Comparison of ENCODE assay signal across 8 cellular contexts in the genomic region with DNA sequence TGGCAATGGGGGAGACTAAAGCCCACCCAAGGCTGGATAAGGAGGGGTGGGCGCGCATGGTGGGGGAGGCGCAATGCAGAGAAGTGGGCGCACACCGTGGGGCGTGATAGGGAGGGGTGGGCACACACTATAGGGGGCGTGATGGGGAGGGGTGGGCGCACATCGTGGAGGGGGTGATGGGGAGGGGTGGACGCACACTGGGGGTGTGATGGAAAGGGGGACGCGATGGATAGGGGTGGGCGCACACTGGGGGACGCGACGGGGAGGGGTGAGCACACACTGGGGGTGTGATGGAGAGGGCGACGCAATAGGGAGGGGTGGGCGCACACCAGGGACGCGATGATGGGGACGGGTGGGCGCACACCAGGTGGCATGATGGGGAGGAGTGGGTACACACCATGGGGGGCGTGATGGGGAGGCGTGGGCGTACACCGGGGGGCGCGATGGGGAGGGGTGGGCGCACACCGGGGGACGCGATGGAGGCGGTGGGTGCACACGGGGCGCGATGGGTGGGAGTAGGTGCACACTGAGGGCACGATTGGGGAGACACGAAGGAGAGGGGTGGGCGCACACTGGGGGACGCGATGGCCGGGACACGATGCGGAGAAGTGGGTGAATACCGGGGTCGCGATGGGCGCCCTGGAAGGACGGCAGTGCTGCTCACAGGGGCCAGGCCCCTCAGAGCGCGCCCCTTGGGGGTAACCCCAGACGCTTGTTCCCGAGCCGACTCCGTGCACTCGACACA. TPM values are rescaled to one million over a fixed set of nuclear protein-coding genes. Genes with fewer than 3 reads are reported as not detected.
DNase-seq lines count a peak whose midpoint lies in the region; ATAC-seq and TF ChIP-seq lines count a peak whose summit lies in the region.

No MANE protein-coding gene starts in this region.

- H2BK5ac ChIP-seq in IMR-90 (ENCODE audit: low read depth, low read length, poor library complexity, severe bottlenecking): no peak overlapping the region

- H3K4me1 Mint-ChIP-seq in dendritic cell treated with granulocyte-macrophage colony-stimulating factor and Interleukin-4, amounts not matched to agents 40 ng/mL and 50 ng/mL, for 4 days (ENCODE audit: low read depth): peaks cover 44% of the 10 kb centered on the region
- peaks cover 10 to 33% (median 15%) of the 10 kb centered on the region in 4 donors for H3K4me1 Mint-ChIP-seq in naive thymus-derived CD8-positive, alpha-beta T cell

- H3K4me1 ChIP-seq in BE2C: no peaks in the 10 kb centered on the region
- H3K4me1 ChIP-seq in IMR-90 (ENCODE audit: control insufficient read depth, insufficient read depth, low read length): peaks cover 8% of the 10 kb centered on the region; the same call in 1 of the 2 replicates

- peak overlapping the region; percentile 98 for H3K4me2 ChIP-seq in IMR-90 (ENCODE audit: low read depth, low read length)

- no peak overlapping the region for H3K18ac ChIP-seq in IMR-90 (ENCODE audit: low read depth, low read length)

- peak overlapping the region; percentile 59; the same call in 1 of the 2 replicates for H2AK5ac ChIP-seq in IMR-90 (ENCODE audit: low read depth, low read length)

- no peak overlapping the region for H2BK15ac ChIP-seq in IMR-90 (ENCODE audit: low read depth, low read length)

- peak overlapping the region; percentile 69 for H3K4ac ChIP-seq in IMR-90 (ENCODE audit: low read depth, low read length)

- H4K5ac ChIP-seq in IMR-90 (ENCODE audit: low read depth, low read length): no peak overlapping the region

- 50% methylated on average over 38 of the region's 57 CpGs; no CpG with 5 or more reads in 1 of the 2 experiments for WGBS in IMR-90 (ENCODE audit: extremely low coverage in 2 of 2, insufficient read length in 1 of 2), 2 experiments

- H3K4me3 Mint-ChIP-seq in dendritic cell treated with granulocyte-macrophage colony-stimulating factor and Interleukin-4, amounts not matched to agents 40 ng/mL and 50 ng/mL, for 4 days: peak overlapping the region; percentile 77
- peak overlapping the region; percentile 66 to 86 (median 78) for H3K4me3 Mint-ChIP-seq in naive thymus-derived CD8-positive, alpha-beta T cell

- peak overlapping the region; percentile 82 for H2AK9ac ChIP-seq in IMR-90 (replicated peaks; ENCODE audit: low read depth, low read length, poor library complexity)

- no peak overlapping the region for H3K56ac ChIP-seq in IMR-90 (ENCODE audit: extremely low read depth, insufficient read depth, low read length)

- intact Hi-C loops in IMR-90 (cut with micrococcal nuclease): loop anchor here (5.0 kb wide), 1 partner anchor 55 kb away; a partner anchor contains a TSS
- intact Hi-C loops in dendritic cell treated with granulocyte-macrophage colony-stimulating factor and Interleukin-4, amounts not matched to agents 40 ng/mL and 50 ng/mL, for 4 days (cut with micrococcal nuclease): loop anchor here (1.0 kb wide), 2 partner anchors 16 to 56 kb away; a partner anchor contains a TSS

- peaks cover 49% of the 10 kb centered on the region for H3K36me3 Mint-ChIP-seq in dendritic cell treated with granulocyte-macrophage colony-stimulating factor and Interleukin-4, amounts not matched to agents 40 ng/mL and 50 ng/mL, for 4 days (ENCODE audit: low read depth)
- peaks cover 0 to 5% (median 0%) of the 10 kb centered on the region in 3 donors for H3K36me3 Mint-ChIP-seq in naive thymus-derived CD8-positive, alpha-beta T cell

- peaks cover 11% of the 10 kb centered on the region for H3K27me3 Mint-ChIP-seq in dendritic cell treated with granulocyte-macrophage colony-stimulating factor and Interleukin-4, amounts not matched to agents 40 ng/mL and 50 ng/mL, for 4 days
- no peaks in the 10 kb centered on the region for H3K27me3 Mint-ChIP-seq in naive thymus-derived CD8-positive, alpha-beta T cell

- peak overlapping the region; percentile 75; the same call in 1 of the 2 replicates for H3K27ac ChIP-seq in IMR-90 (ENCODE audit: insufficient read depth, low read length)

- peaks cover 3% of the 10 kb centered on the region for H3K9me3 ChIP-seq in BE2C
- peaks cover 30% of the 10 kb centered on the region for H3K9me3 ChIP-seq in IMR-90 (ENCODE audit: control insufficient read depth, insufficient read depth, low read length)

- H3K27me3 ChIP-seq in BE2C: no peaks in the 10 kb centered on the region
- H3K27me3 ChIP-seq in IMR-90 (ENCODE audit: control insufficient read depth, insufficient read depth, low read length): no peaks in the 10 kb centered on the region

- H3K4me3 ChIP-seq in BE2C (ENCODE audit: low read depth, low read length) (peak overlapping the region; percentile 65), IMR-90 (ENCODE audit: insufficient read depth, low read depth, low read length) (peak overlapping the region; percentile 99)

- peaks cover 14% of the 10 kb centered on the region for H3K9me3 Mint-ChIP-seq in dendritic cell treated with granulocyte-macrophage colony-stimulating factor and Interleukin-4, amounts not matched to agents 40 ng/mL and 50 ng/mL, for 4 days
- H3K9me3 Mint-ChIP-seq in naive thymus-derived CD8-positive, alpha-beta T cell: peaks cover 0 to 14% (median 1%) of the 10 kb centered on the region in 9 donors

- H2BK120ac ChIP-seq in IMR-90 (ENCODE audit: low read depth, low read length): no peak overlapping the region

- dilution Hi-C loops in IMR-90 (cut with HindIII; ENCODE audit: low sequenced_read_pairs, unreplicated experiment): no loop called here

- H4K8ac ChIP-seq in IMR-90 (ENCODE audit: low read depth in 2 of 2, low read length in 2 of 2): no peak overlapping the region

- BruUV-seq in IMR-90 (replicated peaks; lab: Mats Ljungman, UMichigan): no TSS peak

- peak overlapping the region; percentile 92 for H2AFZ ChIP-seq in IMR-90 (replicated peaks; ENCODE audit: low read length, poor library complexity)

- H2BK20ac ChIP-seq in IMR-90 (ENCODE audit: low read depth, low read length): no peak overlapping the region

- no peak overlapping the region for H4K91ac ChIP-seq in IMR-90 (ENCODE audit: insufficient read depth, low read depth, low read length)

- H3K9ac ChIP-seq in IMR-90 (ENCODE audit: low read depth, low read length): peak overlapping the region; percentile 91

- no peak for TF ChIP-seq RAD21 in IMR-90 (IDR thresholded peaks at IDR 0.05; ENCODE audit: low read length)

- H4K20me1 ChIP-seq in IMR-90 (ENCODE audit: insufficient read depth, low read length): peaks cover 55% of the 10 kb centered on the region

- in situ Hi-C loops in IMR-90 (cut with MboI; ENCODE audit: low sequenced_read_pairs): loop anchor here (25.0 kb wide), 1 partner anchor 295 kb away; no protein-coding TSS in a partner anchor

- ATAC-seq in IMR-90 (ENCODE audit: low read depth) (no peak), HG03469 (IDR thresholded peaks at IDR 0.05; ENCODE audit: unreplicated experiment) (no peak), HG02852 (IDR thresholded peaks at IDR 0.05; ENCODE audit: unreplicated experiment) (no peak)
- ATAC-seq in naive thymus-derived CD8-positive, alpha-beta T cell: no peak

- peaks cover 8% of the 10 kb centered on the region for H3K9me1 ChIP-seq in IMR-90 (ENCODE audit: insufficient read depth, low read length)

- peak overlapping the region; percentile 91 for H3K23ac ChIP-seq in IMR-90 (ENCODE audit: low read depth, low read length)

- TF ChIP-seq CTCF in BE2C (IDR thresholded peaks at IDR 0.05; ENCODE audit: low read depth, low read length) (no peak), IMR-90 (conservative IDR thresholded peaks at IDR 0.05; ENCODE audit: low read depth, low read length) (no peak)

- H3K14ac ChIP-seq in IMR-90 (replicated peaks; ENCODE audit: low read depth, low read length): peak overlapping the region; percentile 63; the same call in 1 of the 2 replicates

- H3K27ac Mint-ChIP-seq in dendritic cell treated with granulocyte-macrophage colony-stimulating factor and Interleukin-4, amounts not matched to agents 40 ng/mL and 50 ng/mL, for 4 days: peak overlapping the region; percentile 77
- H3K27ac Mint-ChIP-seq in naive thymus-derived CD8-positive, alpha-beta T cell: peak overlapping the region in 8 of 10 donors; percentile 20 to 87 (median 64)

- peaks cover 5% of the 10 kb centered on the region for H3K36me3 ChIP-seq in BE2C
- peaks cover 10% of the 10 kb centered on the region; the same call in 1 of the 2 replicates for H3K36me3 ChIP-seq in IMR-90 (ENCODE audit: control insufficient read depth, insufficient read depth, low read length)

- POLR2A ChIA-PET in IMR-90 (lab: Charles Lee; ENCODE audit: unreplicated experiment): no interaction called here
- POLR2A ChIA-PET in naive thymus-derived CD8-positive, alpha-beta T cell (lab: Charles Lee): interaction anchor here (0.6 to 4.1 kb wide), 9 partner anchors 10 to 478 kb away, joined by 3 to 23 read pairs (median 4); a partner anchor contains a TSS

- no peak for TF ChIP-seq POLR2A in IMR-90 (IDR thresholded peaks at IDR 0.05; ENCODE audit: low read depth, low read length)

- CTCF ChIA-PET in IMR-90 (lab: Yijun Ruan, JAX): no interaction called here

- DNase-seq in BE2C: no peak
- DNase-seq in IMR-90: no peak
- DNase-seq in naive thymus-derived CD8-positive, alpha-beta T cell: no peak
- no peak for DNase-seq in cerebellar cortex (ENCODE audit: low spot score)
- DNase-seq in hippocampal formation (lab: John Stamatoyannopoulos, UW): no peak

- peaks cover 16 to 64% of the 10 kb centered on the region in 2 experiments for H3K79me1 ChIP-seq in IMR-90 (ENCODE audit: low read depth in 1 of 2, low read length in 2 of 2)

RNA-seq across cellular contexts. Expression of a gene that starts 0.9 kb away (rescaled TPM):
- polyA plus RNA-seq in BE2C (2012; ENCODE audit: insufficient read depth, insufficient read length, low read depth): 93.0 TPM
- total RNA-seq in IMR-90 (2012; rRNA removed): 64.9 and 103 TPM in 2 replicates
- polyA plus RNA-seq in IMR-90 (2012; rRNA removed): 101 and 104 TPM in 2 replicates
- 73.7 and 82.6 TPM in 2 replicates for polyA plus RNA-seq in IMR-90 (2012; cell fraction: cytosol; rRNA removed)
- 23.5 and 36.3 TPM in 2 replicates for polyA plus RNA-seq in IMR-90 (2012; cell fraction: nucleus; rRNA removed; ENCODE audit: low replicate concordance)
- total RNA-seq in naive thymus-derived CD8-positive, alpha-beta T cell: 10 to 100 TPM; 50.2 to 54.6 TPM
- 10 to 100 TPM; 82.8 to 94.1 (median 86.7) TPM for polyA plus RNA-seq in naive thymus-derived CD8-positive, alpha-beta T cell

RNA-seq across cellular contexts. Expression of a gene that starts 15.3 kb away (rescaled TPM):
- 194 TPM for polyA plus RNA-seq in BE2C (2012; ENCODE audit: insufficient read depth, insufficient read length, low read depth)
- total RNA-seq in IMR-90 (2012; rRNA removed): 65.4 and 75.8 TPM in 2 replicates
- 81.9 and 91.7 TPM in 2 replicates for polyA plus RNA-seq in IMR-90 (2012; rRNA removed)
- 51.8 and 81.4 TPM in 2 replicates for polyA plus RNA-seq in IMR-90 (2012; cell fraction: cytosol; rRNA removed)
- polyA plus RNA-seq in IMR-90 (2012; cell fraction: nucleus; rRNA removed; ENCODE audit: low replicate concordance): 112 and 205 TPM in 2 replicates
- total RNA-seq in naive thymus-derived CD8-positive, alpha-beta T cell: 100 to 1,000 TPM; 167 to 186 TPM
- polyA plus RNA-seq in naive thymus-derived CD8-positive, alpha-beta T cell: 10 to 100 TPM; 56.2 to 72.8 (median 62.3) TPM

RNA-seq across cellular contexts. Expression of a gene that starts 56.6 kb away (rescaled TPM):
- 217 TPM for polyA plus RNA-seq in BE2C (2012; ENCODE audit: insufficient read depth, insufficient read length, low read depth)
- total RNA-seq in IMR-90 (2012; rRNA removed): 194 and 230 TPM in 2 replicates
- polyA plus RNA-seq in IMR-90 (2012; rRNA removed): 156 and 167 TPM in 2 replicates
- 112 and 137 TPM in 2 replicates for polyA plus RNA-seq in IMR-90 (2012; cell fraction: cytosol; rRNA removed)
- polyA plus RNA-seq in IMR-90 (2012; cell fraction: nucleus; rRNA removed; ENCODE audit: low replicate concordance): 67.9 and 125 TPM in 2 replicates
- 10 to 100 TPM; 62.0 to 68.7 TPM for total RNA-seq in naive thymus-derived CD8-positive, alpha-beta T cell
- 10 to 100 TPM; 42.4 to 54.1 (median 44.3) TPM for polyA plus RNA-seq in naive thymus-derived CD8-positive, alpha-beta T cell
